1 cellular context compared by ENCODE assay signal in genomic region chr4:108626056-108626455, GRCh38.
TF ChIP-seq lines count a peak whose summit lies in the region.

No MANE protein-coding gene starts in this region.

TF ChIP-seq in GM12878, 131 proteins besides CTCF, POLR2A, EP300 and RAD21:
- no peak for TF ChIP-seq SPI1 (IDR thresholded peaks at IDR 0.05; ENCODE audit: borderline replicate concordance, insufficient read depth, low read depth, low read length)
- TF ChIP-seq POLR2AphosphoS5 (IDR thresholded peaks at IDR 0.05; ENCODE audit: low read length), result peak; percentile 60
- no peak for TF ChIP-seq SRF (IDR thresholded peaks at IDR 0.05; ENCODE audit: low read depth in 2 of 2, low read length in 2 of 2)
TF ChIP-seq in GM12878: peak in this region for 1.
